In genomic region chr14:99947695-99948094, GRCh38 we compare ENCODE assay signal across 17 cellular contexts.
A peak's percentile ranks its signal among the peaks of the same experiment; 100 is the strongest.
DNase-seq lines count a peak whose midpoint lies in the region; ATAC-seq and TF ChIP-seq lines count a peak whose summit lies in the region.
"Had no signal": no experiment of that assay in that cellular context is flagged by ENCODE, and none has a peak within 500 bp of the region (broad histone marks: within the 10 kb centered on the region; RNA-seq: fewer than 3 reads in every experiment).

No MANE protein-coding gene starts in this region.

- H4K20me1 ChIP-seq in GM23248 (ENCODE audit: insufficient read depth), result no peaks in the 10 kb centered on the region

- no peaks in the 10 kb centered on the region for H3K36me3 ChIP-seq in GM23248 (ENCODE audit: low read depth)

- no peak overlapping the region for H2AFZ ChIP-seq in GM23248

- no peaks in the 10 kb centered on the region for H3K9me3 ChIP-seq in GM23248 (ENCODE audit: low read depth)
- H3K9me3 ChIP-seq: thoracic aorta had no signal

- H3K4me3 ChIP-seq in GM23248, result no peak overlapping the region
- no peak overlapping the region for H3K4me3 ChIP-seq in fibroblast of mammary gland (ENCODE audit: control insufficient read depth, low read depth, low read length)
- H3K4me3 ChIP-seq: thoracic aorta had no signal

- in situ Hi-C loops in GM23248 (cut with MboI), result no loop called here

- H3K9ac ChIP-seq in GM23248, result no peak overlapping the region

- H3F3A ChIP-seq in GM23248 (ENCODE audit: insufficient read depth), result no peaks in the 10 kb centered on the region

- H3K9me2 ChIP-seq in GM23248 (ENCODE audit: insufficient read depth), result no peaks in the 10 kb centered on the region

- DNase-seq in GM23248 (peak; percentile 26), NCI-H226 (peak; percentile 12), fibroblast of mammary gland (ENCODE audit: low read depth) (peak; percentile 49), renal cortical epithelial cell (ENCODE audit: low read depth) (peak; percentile 74), LoVo (ENCODE audit: low spot score) (no peak), DMS79 treated with DMSO at 0.1 percent for 48 hours (lab: John Stamatoyannopoulos, UW) (no peak)
- DNase-seq: activated B cell treated with CpG ODN at 0.5 μM for 24 hours; activated naive CD8-positive, alpha-beta T cell treated with anti-CD3 and anti-CD28 coated beads for 36 hours; activated T-cell treated with anti-CD3 and anti-CD28 coated beads, Interleukin-2, amount 50 U/mL, for 72 hours; DMS 273 treated with DMSO at 0.1 percent for 48 hours; naive thymus-derived CD4-positive, alpha-beta T cell; NCI-H2029; NCI-H510A; SHP77 treated with DMSO at 0.1 percent for 48 hours; T-helper 2 cell had no signal

- no peak for TF ChIP-seq CTCF in fibroblast of mammary gland (conservative IDR thresholded peaks at IDR 0.05; ENCODE audit: control insufficient read depth, insufficient read depth, low read depth, low read length)

- no peak for ATAC-seq in HG02610 (IDR thresholded peaks at IDR 0.05; ENCODE audit: unreplicated experiment)

- no peaks in the 10 kb centered on the region for H3K27me3 ChIP-seq in GM23248 (replicated peaks; ENCODE audit: insufficient read depth)

- H3K79me2 ChIP-seq in GM23248 (ENCODE audit: insufficient read depth), result no peaks in the 10 kb centered on the region

- no peak overlapping the region for H3K4me2 ChIP-seq in GM23248 (ENCODE audit: unreplicated experiment)

- WGBS in GM23248 (ENCODE audit: low coverage in 1 of 2, low lambda C conversion rate in 2 of 2, missing lambda C conversion rate in 2 of 2), 2 experiments, result 21 to 29% methylated on average over 6 of the region's 6 CpGs

- H3K27ac ChIP-seq in GM23248, result no peak overlapping the region
- H3K27ac ChIP-seq: thoracic aorta had no signal

- H3K4me1 ChIP-seq in GM23248 (ENCODE audit: insufficient read depth), result no peaks in the 10 kb centered on the region; the same call in 1 of the 2 replicates

Comparison
In these comparisons a context has a peak if more than half of its experiments do, and no peak if none do; other contexts are left out.
1. DNase-seq: peak in GM23248 (single experiment), NCI-H226 (single experiment), fibroblast of mammary gland (single experiment) and renal cortical epithelial cell (single experiment); none in LoVo (single experiment) and DMS79 treated with DMSO at 0.1 percent for 48 hours (single experiment).